Comparison of ENCODE assay signal across 1 cellular context in the genomic region with DNA sequence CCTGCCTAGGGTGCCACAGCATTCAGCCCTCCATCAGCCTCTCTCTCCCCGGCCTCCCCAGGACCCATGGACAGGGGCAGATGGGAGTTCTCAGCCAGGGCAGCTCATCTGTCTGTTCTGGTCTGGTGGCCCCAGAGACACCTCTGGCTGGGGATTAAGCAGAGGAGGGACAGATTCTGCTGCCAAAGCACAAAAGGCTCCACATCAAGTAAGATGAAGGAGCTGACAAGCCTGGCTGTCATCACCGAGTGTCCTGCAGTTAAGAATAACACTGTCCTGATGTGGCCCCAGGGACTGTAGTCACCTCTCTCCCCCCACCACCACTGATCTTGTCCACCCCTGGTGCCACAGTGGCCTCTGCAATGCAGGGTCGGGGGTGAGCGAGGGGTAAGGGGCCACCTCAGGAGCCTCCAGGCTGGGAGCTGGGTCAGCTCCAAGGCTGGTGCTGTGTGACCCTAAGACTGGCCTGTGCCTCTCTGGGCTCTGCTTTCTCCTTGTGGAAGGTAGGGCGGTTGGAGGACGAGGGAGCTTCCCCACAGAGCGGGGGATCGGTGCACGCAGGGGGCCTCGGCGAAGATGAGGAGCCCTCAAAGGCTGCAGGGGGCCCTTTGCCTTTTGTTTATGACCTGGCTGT.
TF ChIP-seq lines count a peak whose summit lies in the region.

No MANE protein-coding gene starts in this region.

TF ChIP-seq in SK-N-SH treated with all-trans-retinoic acid at 6 μM for 48 hours, 23 proteins besides CTCF, POLR2A, EP300 and RAD21 (continued from another document):
- no peak for TF ChIP-seq TCF4 (CRISPR knock-in tag; IDR thresholded peaks at IDR 0.05; ENCODE audit: borderline replicate concordance)
- TF ChIP-seq, protein P1, sequence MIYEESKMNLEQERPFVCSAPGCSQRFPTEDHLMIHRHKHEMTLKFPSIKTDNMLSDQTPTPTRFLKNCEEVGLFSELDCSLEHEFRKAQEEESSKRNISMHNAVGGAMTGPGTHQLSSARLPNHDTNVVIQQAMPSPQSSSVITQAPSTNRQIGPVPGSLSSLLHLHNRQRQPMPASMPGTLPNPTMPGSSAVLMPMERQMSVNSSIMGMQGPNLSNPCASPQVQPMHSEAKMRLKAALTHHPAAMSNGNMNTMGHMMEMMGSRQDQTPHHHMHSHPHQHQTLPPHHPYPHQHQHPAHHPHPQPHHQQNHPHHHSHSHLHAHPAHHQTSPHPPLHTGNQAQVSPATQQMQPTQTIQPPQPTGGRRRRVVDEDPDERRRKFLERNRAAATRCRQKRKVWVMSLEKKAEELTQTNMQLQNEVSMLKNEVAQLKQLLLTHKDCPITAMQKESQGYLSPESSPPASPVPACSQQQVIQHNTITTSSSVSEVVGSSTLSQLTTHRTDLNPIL (CRISPR knock-in tag; IDR thresholded peaks at IDR 0.05; ENCODE audit: low read depth), result no peak
- TF ChIP-seq ZFP3 (CRISPR knock-in tag; IDR thresholded peaks at IDR 0.05), result no peak
- TF ChIP-seq BACH2 (CRISPR knock-in tag; IDR thresholded peaks at IDR 0.05; ENCODE audit: borderline replicate concordance), result no peak
- TF ChIP-seq, protein P2, sequence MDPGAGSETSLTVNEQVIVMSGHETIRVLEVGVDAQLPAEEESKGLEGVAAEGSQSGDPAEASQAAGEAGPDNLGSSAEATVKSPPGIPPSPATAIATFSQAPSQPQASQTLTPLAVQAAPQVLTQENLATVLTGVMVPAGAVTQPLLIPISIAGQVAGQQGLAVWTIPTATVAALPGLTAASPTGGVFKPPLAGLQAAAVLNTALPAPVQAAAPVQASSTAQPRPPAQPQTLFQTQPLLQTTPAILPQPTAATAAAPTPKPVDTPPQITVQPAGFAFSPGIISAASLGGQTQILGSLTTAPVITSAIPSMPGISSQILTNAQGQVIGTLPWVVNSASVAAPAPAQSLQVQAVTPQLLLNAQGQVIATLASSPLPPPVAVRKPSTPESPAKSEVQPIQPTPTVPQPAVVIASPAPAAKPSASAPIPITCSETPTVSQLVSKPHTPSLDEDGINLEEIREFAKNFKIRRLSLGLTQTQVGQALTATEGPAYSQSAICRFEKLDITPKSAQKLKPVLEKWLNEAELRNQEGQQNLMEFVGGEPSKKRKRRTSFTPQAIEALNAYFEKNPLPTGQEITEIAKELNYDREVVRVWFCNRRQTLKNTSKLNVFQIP (CRISPR knock-in tag; IDR thresholded peaks at IDR 0.05; ENCODE audit: borderline replicate concordance, low read depth), result no peak
- no peak for TF ChIP-seq ZNF70 (CRISPR knock-in tag; IDR thresholded peaks at IDR 0.05)
- TF ChIP-seq ZNF565 (CRISPR knock-in tag; conservative IDR thresholded peaks at IDR 0.05; ENCODE audit: low read depth), result no peak
- TF ChIP-seq, protein P3, sequence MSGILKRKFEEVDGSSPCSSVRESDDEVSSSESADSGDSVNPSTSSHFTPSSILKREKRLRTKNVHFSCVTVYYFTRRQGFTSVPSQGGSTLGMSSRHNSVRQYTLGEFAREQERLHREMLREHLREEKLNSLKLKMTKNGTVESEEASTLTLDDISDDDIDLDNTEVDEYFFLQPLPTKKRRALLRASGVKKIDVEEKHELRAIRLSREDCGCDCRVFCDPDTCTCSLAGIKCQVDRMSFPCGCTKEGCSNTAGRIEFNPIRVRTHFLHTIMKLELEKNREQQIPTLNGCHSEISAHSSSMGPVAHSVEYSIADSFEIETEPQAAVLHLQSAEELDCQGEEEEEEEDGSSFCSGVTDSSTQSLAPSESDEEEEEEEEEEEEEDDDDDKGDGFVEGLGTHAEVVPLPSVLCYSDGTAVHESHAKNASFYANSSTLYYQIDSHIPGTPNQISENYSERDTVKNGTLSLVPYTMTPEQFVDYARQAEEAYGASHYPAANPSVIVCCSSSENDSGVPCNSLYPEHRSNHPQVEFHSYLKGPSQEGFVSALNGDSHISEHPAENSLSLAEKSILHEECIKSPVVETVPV (CRISPR knock-in tag; IDR thresholded peaks at IDR 0.05), result no peak
- no peak for TF ChIP-seq ARNTL (CRISPR knock-in tag; IDR thresholded peaks at IDR 0.05; ENCODE audit: borderline replicate concordance, low read depth)
- no peak for TF ChIP-seq ESRRG (CRISPR knock-in tag; IDR thresholded peaks at IDR 0.05)
